Comparison of ENCODE assay signal across 20 cellular contexts in genomic region chr3:191275751-191276150, GRCh38. TPM values are rescaled to one million over a fixed set of nuclear protein-coding genes. Genes with fewer than 3 reads are reported as not detected.
"Had no signal": no experiment of that assay in that cellular context is flagged by ENCODE, and none has a peak within 500 bp of the region (broad histone marks: within the 10 kb centered on the region; RNA-seq: fewer than 3 reads in every experiment).

No MANE protein-coding gene starts in this region.

- H3K27me3 Mint-ChIP-seq: naive thymus-derived CD8-positive, alpha-beta T cell; stimulated activated naive CD8-positive, alpha-beta T cell treated with anti-CD3 and anti-CD28 coated beads, Interleukin-15, Interleukin-2, amounts not matched to agents 100 ng/mL and 50 ng/mL, for 24 hours had no signal

- H3K4me1 ChIP-seq: esophagus muscularis mucosa, gastrocnemius medialis, psoas muscle, right lobe of liver, tibial nerve had no signal

- H3K27me3 ChIP-seq: esophagus muscularis mucosa, gastrocnemius medialis, neutrophil, right lobe of liver, tibial nerve had no signal

- H3K9me3 ChIP-seq: esophagus muscularis mucosa, gastrocnemius medialis, mucosa of descending colon, neutrophil, psoas muscle, right lobe of liver, tibial nerve had no signal

- ATAC-seq: gastrocnemius medialis; left lobe of liver; mucosa of descending colon; naive thymus-derived CD8-positive, alpha-beta T cell; psoas muscle; right lobe of liver; stimulated activated effector memory CD8-positive, alpha-beta T cell treated with anti-CD3 and anti-CD28 coated beads, Interleukin-12 subunit alpha, Interleukin-12 subunit beta, amount 100 ng/mL, for 72 hours had no signal

- DNase-seq: effector memory CD4-positive, alpha-beta T cell; gastrocnemius medialis; islet precursor cell; mammary epithelial cell; mucosa of descending colon; naive thymus-derived CD8-positive, alpha-beta T cell; psoas muscle; retina; right lobe of liver; stimulated activated CD4-positive, alpha-beta T cell treated with anti-CD3 and anti-CD28 coated beads, Interleukin-4, amount 100 ng/mL, for 1 hour; stimulated activated CD8-positive, alpha-beta memory T cell treated with anti-CD3 and anti-CD28 coated beads, Interleukin-4, amount 100 ng/mL, for 48 hours had no signal

- H3K9me3 Mint-ChIP-seq: stimulated activated naive CD8-positive, alpha-beta T cell treated with anti-CD3 and anti-CD28 coated beads, Interleukin-15, Interleukin-2, amounts not matched to agents 100 ng/mL and 50 ng/mL, for 24 hours had no signal

- H3K36me3 Mint-ChIP-seq: naive thymus-derived CD8-positive, alpha-beta T cell; stimulated activated effector memory CD8-positive, alpha-beta T cell treated with anti-CD3 and anti-CD28 coated beads, Interleukin-12 subunit alpha, Interleukin-12 subunit beta, amount 100 ng/mL, for 72 hours had no signal

- H3K4me3 ChIP-seq: esophagus muscularis mucosa, gastrocnemius medialis, mucosa of descending colon, psoas muscle, right lobe of liver, tibial nerve had no signal

- H3K27ac ChIP-seq: epithelial cell of prostate, esophagus muscularis mucosa, gastrocnemius medialis, neutrophil, psoas muscle, right lobe of liver, tibial nerve had no signal

- H3K27ac Mint-ChIP-seq: naive thymus-derived CD8-positive, alpha-beta T cell; stimulated activated effector memory CD8-positive, alpha-beta T cell treated with anti-CD3 and anti-CD28 coated beads, Interleukin-12 subunit alpha, Interleukin-12 subunit beta, amount 100 ng/mL, for 72 hours; stimulated activated naive CD8-positive, alpha-beta T cell treated with anti-CD3 and anti-CD28 coated beads, Interleukin-15, Interleukin-2, amounts not matched to agents 100 ng/mL and 50 ng/mL, for 24 hours had no signal

- H3K4me3 Mint-ChIP-seq: naive thymus-derived CD8-positive, alpha-beta T cell; stimulated activated effector memory CD8-positive, alpha-beta T cell treated with anti-CD3 and anti-CD28 coated beads, Interleukin-12 subunit alpha, Interleukin-12 subunit beta, amount 100 ng/mL, for 72 hours; stimulated activated naive CD8-positive, alpha-beta T cell treated with anti-CD3 and anti-CD28 coated beads, Interleukin-15, Interleukin-2, amounts not matched to agents 100 ng/mL and 50 ng/mL, for 24 hours had no signal

- H3K4me1 Mint-ChIP-seq: naive thymus-derived CD8-positive, alpha-beta T cell; stimulated activated effector memory CD8-positive, alpha-beta T cell treated with anti-CD3 and anti-CD28 coated beads, Interleukin-12 subunit alpha, Interleukin-12 subunit beta, amount 100 ng/mL, for 72 hours had no signal

- H3K36me3 ChIP-seq: esophagus muscularis mucosa, gastrocnemius medialis, neutrophil, right lobe of liver, tibial nerve had no signal

RNA-seq across cellular contexts. Expression of gene UTS2B, which starts 54.6 kb away (rescaled TPM):
- total RNA-seq: gastrocnemius medialis; lower leg skin; naive thymus-derived CD8-positive, alpha-beta T cell; temporal lobe had no signal
- polyA plus RNA-seq: naive thymus-derived CD8-positive, alpha-beta T cell had no signal
